Comparison of ENCODE assay signal across 11 cellular contexts in the genomic region with DNA sequence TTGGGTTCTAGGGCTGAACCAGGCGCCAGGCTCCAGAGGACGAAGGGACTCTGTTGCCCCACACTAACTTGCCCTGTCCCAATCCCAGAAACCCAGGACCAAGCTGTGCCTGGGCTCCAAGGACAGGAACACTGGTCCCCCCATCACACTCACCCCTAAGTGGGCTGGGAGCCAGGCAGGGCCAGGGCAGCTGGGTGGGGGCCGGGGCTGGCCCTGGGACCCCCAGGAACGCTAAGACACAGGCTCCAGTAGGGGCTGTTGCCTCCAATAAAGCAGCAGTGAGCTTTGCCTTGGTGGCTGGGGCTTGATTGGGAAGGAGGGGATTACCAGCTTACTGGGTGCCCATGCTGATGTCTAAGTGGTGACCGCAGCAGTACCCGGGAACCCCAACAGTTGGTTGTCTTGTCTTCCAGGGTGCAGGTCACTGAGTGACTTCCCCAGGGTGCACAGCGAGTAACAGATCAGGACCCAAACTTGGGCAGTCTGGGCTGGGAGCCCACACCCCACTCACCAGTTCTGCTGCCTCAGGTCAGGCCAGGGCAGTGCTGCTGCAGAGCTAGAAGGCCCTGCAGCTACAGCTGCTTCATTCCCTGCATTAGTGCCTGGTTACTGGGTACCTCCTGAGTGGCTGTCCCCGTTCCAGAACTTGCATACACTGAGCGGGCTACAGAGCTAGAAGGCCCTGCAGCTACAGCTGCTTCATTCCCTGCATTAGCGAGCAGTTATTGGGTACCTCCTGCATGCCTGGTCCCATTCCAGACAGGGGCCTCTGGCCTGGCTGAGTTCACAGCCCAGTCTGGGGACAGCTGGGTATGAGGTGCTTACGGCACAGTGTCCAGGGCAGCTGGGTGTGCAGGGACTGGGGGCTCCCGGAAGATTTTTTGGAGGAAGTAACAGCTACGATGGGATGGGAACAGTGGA. TPM values are rescaled to one million over a fixed set of nuclear protein-coding genes. Genes with fewer than 3 reads are reported as not detected.
DNase-seq lines count a peak whose midpoint lies in the region; ATAC-seq and TF ChIP-seq lines count a peak whose summit lies in the region.
"Had no signal": no experiment of that assay in that cellular context is flagged by ENCODE, and none has a peak within 500 bp of the region (broad histone marks: within the 10 kb centered on the region; RNA-seq: fewer than 3 reads in every experiment).

No MANE protein-coding gene starts in this region.

- intact Hi-C loops in activated B cell treated with CpG ODN at 0.5 μM for 24 hours (cut with micrococcal nuclease): loop anchor here (2.0 to 5.0 kb wide), 2 partner anchors 98 to 297 kb away; a partner anchor contains a TSS

- POLR2A ChIA-PET in activated CD4-positive, alpha-beta T cell treated with anti-CD3 and anti-CD28 coated beads, Interleukin-2, amount 10 ng/mL, durations not matched to agents 7 days and 5 days (lab: Charles Lee): no interaction called here
- POLR2A ChIA-PET in activated B cell treated with CpG ODN at 0.5 μM for 24 hours (lab: Charles Lee): interaction anchor here (0.5 to 2.9 kb wide), 18 partner anchors 9 to 264 kb away, joined by 3 to 29 read pairs (median 4); a partner anchor contains a TSS

- H3K4me1 Mint-ChIP-seq in activated CD4-positive, alpha-beta T cell treated with anti-CD3 and anti-CD28 coated beads, Interleukin-2, amount 10 ng/mL, durations not matched to agents 7 days and 5 days: peaks cover 49% of the 10 kb centered on the region
- H3K4me1 Mint-ChIP-seq in activated B cell treated with CpG ODN at 0.5 μM for 24 hours (peaks cover 76% of the 10 kb centered on the region), immature natural killer cell (peaks cover 62 to 66% of the 10 kb centered on the region in 2 donors)
- H3K4me1 Mint-ChIP-seq in stimulated activated memory B cell treated with anti-CD40 and anti-IgM and Interleukin-4, amounts not matched to agents 10 μg/mL and 1 μg/mL and 100 μg/mL, for 72 hours: peaks cover 71% of the 10 kb centered on the region

- peak overlapping the region; percentile 90 for H3K27ac Mint-ChIP-seq in activated CD4-positive, alpha-beta T cell treated with anti-CD3 and anti-CD28 coated beads, Interleukin-2, amount 10 ng/mL, durations not matched to agents 7 days and 5 days
- peak overlapping the region; percentile 80 for H3K27ac Mint-ChIP-seq in activated B cell treated with CpG ODN at 0.5 μM for 24 hours
- peak overlapping the region; percentile 80 to 96 (median 92) for H3K27ac Mint-ChIP-seq in immature natural killer cell
- H3K27ac Mint-ChIP-seq in stimulated activated memory B cell treated with anti-CD40 and anti-IgM and Interleukin-4, amounts not matched to agents 10 μg/mL and 1 μg/mL and 100 μg/mL, for 72 hours: peak overlapping the region; percentile 77

- no peak for TF ChIP-seq CTCF in activated B cell treated with CpG ODN at 0.5 μM for 24 hours (IDR thresholded peaks at IDR 0.05)

- peaks cover 24% of the 10 kb centered on the region for H3K36me3 Mint-ChIP-seq in activated CD4-positive, alpha-beta T cell treated with anti-CD3 and anti-CD28 coated beads, Interleukin-2, amount 10 ng/mL, durations not matched to agents 7 days and 5 days (ENCODE audit: low read depth)
- H3K36me3 Mint-ChIP-seq in activated B cell treated with CpG ODN at 0.5 μM for 24 hours (ENCODE audit: low read depth): peaks cover 22% of the 10 kb centered on the region
- peaks cover 0 to 11% (median 0%) of the 10 kb centered on the region in 3 donors for H3K36me3 Mint-ChIP-seq in immature natural killer cell
- peaks cover 24% of the 10 kb centered on the region for H3K36me3 Mint-ChIP-seq in stimulated activated memory B cell treated with anti-CD40 and anti-IgM and Interleukin-4, amounts not matched to agents 10 μg/mL and 1 μg/mL and 100 μg/mL, for 72 hours

- CTCF ChIA-PET in activated CD4-positive, alpha-beta T cell treated with anti-CD3 and anti-CD28 coated beads, Interleukin-2, amount 10 ng/mL, durations not matched to agents 7 days and 5 days (lab: Charles Lee): interaction anchor here (1.2 to 1.3 kb wide), 2 partner anchors 21 to 70 kb away, joined by 3 read pairs; no protein-coding TSS in a partner anchor
- CTCF ChIA-PET in activated B cell treated with CpG ODN at 0.5 μM for 24 hours (lab: Charles Lee): interaction anchor here (1.5 to 1.7 kb wide), 2 partner anchors 13 to 70 kb away, joined by 3 to 4 read pairs; no protein-coding TSS in a partner anchor

- ATAC-seq in activated B cell treated with CpG ODN at 0.5 μM for 24 hours (ENCODE audit: low read depth): no peak
- ATAC-seq in stimulated activated memory B cell treated with anti-CD40 and anti-IgM and Interleukin-4, amounts not matched to agents 10 μg/mL and 1 μg/mL and 100 μg/mL, for 72 hours: no peak
- no peak for ATAC-seq in HG03045 (IDR thresholded peaks at IDR 0.05; ENCODE audit: unreplicated experiment)

- H3K27me3 Mint-ChIP-seq in activated CD4-positive, alpha-beta T cell treated with anti-CD3 and anti-CD28 coated beads, Interleukin-2, amount 10 ng/mL, durations not matched to agents 7 days and 5 days: no peaks in the 10 kb centered on the region
- H3K27me3 Mint-ChIP-seq in activated B cell treated with CpG ODN at 0.5 μM for 24 hours (no peaks in the 10 kb centered on the region), immature natural killer cell (ENCODE audit: low read depth in 3 of 3) (peaks cover 7 to 15% (median 10%) of the 10 kb centered on the region in 3 donors)
- no peaks in the 10 kb centered on the region for H3K27me3 Mint-ChIP-seq in stimulated activated memory B cell treated with anti-CD40 and anti-IgM and Interleukin-4, amounts not matched to agents 10 μg/mL and 1 μg/mL and 100 μg/mL, for 72 hours

- H3K4me3 Mint-ChIP-seq in activated CD4-positive, alpha-beta T cell treated with anti-CD3 and anti-CD28 coated beads, Interleukin-2, amount 10 ng/mL, durations not matched to agents 7 days and 5 days: no peak overlapping the region
- H3K4me3 Mint-ChIP-seq in activated B cell treated with CpG ODN at 0.5 μM for 24 hours: no peak overlapping the region
- peak overlapping the region; percentile 69 to 85 (median 77) for H3K4me3 Mint-ChIP-seq in immature natural killer cell
- H3K4me3 Mint-ChIP-seq in stimulated activated memory B cell treated with anti-CD40 and anti-IgM and Interleukin-4, amounts not matched to agents 10 μg/mL and 1 μg/mL and 100 μg/mL, for 72 hours: peak overlapping the region; percentile 51

- no peaks in the 10 kb centered on the region for H3K9me3 Mint-ChIP-seq in activated CD4-positive, alpha-beta T cell treated with anti-CD3 and anti-CD28 coated beads, Interleukin-2, amount 10 ng/mL, durations not matched to agents 7 days and 5 days
- no peaks in the 10 kb centered on the region for H3K9me3 Mint-ChIP-seq in activated B cell treated with CpG ODN at 0.5 μM for 24 hours
- H3K9me3 Mint-ChIP-seq in immature natural killer cell: no peaks in the 10 kb centered on the region
- H3K9me3 Mint-ChIP-seq in stimulated activated memory B cell treated with anti-CD40 and anti-IgM and Interleukin-4, amounts not matched to agents 10 μg/mL and 1 μg/mL and 100 μg/mL, for 72 hours: no peaks in the 10 kb centered on the region

- no peak for DNase-seq in activated CD4-positive, alpha-beta T cell treated with anti-CD3 and anti-CD28 coated beads, Interleukin-2, amount 10 ng/mL, durations not matched to agents 7 days and 5 days
- DNase-seq in activated CD4-positive, alpha-beta T cell treated with anti-CD3 and anti-CD28 coated beads, Interleukin-2, amount 50 U/mL, for 48 hours: no peak
- DNase-seq in activated B cell treated with CpG ODN at 0.5 μM for 24 hours (peak; percentile 31), immature natural killer cell (no peak), cerebellum (ENCODE audit: low spot score) (no peak), NCI-H82 (lab: John Stamatoyannopoulos, UW) (no peak)
- DNase-seq: EL, GM23248, hippocampal formation had no signal

RNA-seq across cellular contexts. Expression of a gene that starts 9.4 kb away (rescaled TPM):
- 100 to 1,000 TPM; 264 to 266 TPM for total RNA-seq in activated CD4-positive, alpha-beta T cell treated with anti-CD3 and anti-CD28 coated beads, Interleukin-2, amount 10 ng/mL, durations not matched to agents 7 days and 5 days
- 326 and 340 TPM in 2 replicates for total RNA-seq in activated B cell treated with CpG ODN at 0.5 μM for 24 hours
- polyA plus RNA-seq in immature natural killer cell: 100 to 1,000 TPM; 207 to 318 (median 314) TPM
- 201 TPM for total RNA-seq in cerebellum

RNA-seq across cellular contexts. Expression of a gene that starts 41.4 kb away (rescaled TPM):
- 10 to 100 TPM; 69.3 to 78.2 TPM for total RNA-seq in activated CD4-positive, alpha-beta T cell treated with anti-CD3 and anti-CD28 coated beads, Interleukin-2, amount 10 ng/mL, durations not matched to agents 7 days and 5 days
- total RNA-seq in activated B cell treated with CpG ODN at 0.5 μM for 24 hours: 40.4 and 43.2 TPM in 2 replicates
- polyA plus RNA-seq in immature natural killer cell: 10 to 100 TPM; 12.6 to 71.0 (median 22.7) TPM
- 31.2 TPM for total RNA-seq in cerebellum

Comparison
In these comparisons a context has a peak if more than half of its experiments do, and no peak if none do; other contexts are left out.
1. H3K4me3 Mint-ChIP-seq: peak in immature natural killer cell (5 of 5) and stimulated activated memory B cell treated with anti-CD40 and anti-IgM and Interleukin-4, amounts not matched to agents 10 μg/mL and 1 μg/mL and 100 μg/mL, for 72 hours (single experiment); none in activated CD4-positive, alpha-beta T cell treated with anti-CD3 and anti-CD28 coated beads, Interleukin-2, amount 10 ng/mL, durations not matched to agents 7 days and 5 days (single experiment) and activated B cell treated with CpG ODN at 0.5 μM for 24 hours (single experiment).
2. Peak in every context shown above with its lines, with median percentiles within 50 percentile points of each other: H3K27ac Mint-ChIP-seq.